9 cellular contexts compared by ENCODE assay signal in genomic region chr16:85321856-85322271, GRCh38.
A peak's percentile ranks its signal among the peaks of the same experiment; 100 is the strongest.
DNase-seq lines count a peak whose midpoint lies in the region; ATAC-seq and TF ChIP-seq lines count a peak whose summit lies in the region.
"Had no signal": no experiment of that assay in that cellular context is flagged by ENCODE, and none has a peak within 500 bp of the region (broad histone marks: within the 10 kb centered on the region; RNA-seq: fewer than 3 reads in every experiment).

No MANE protein-coding gene starts in this region.

- ATAC-seq in GM18505 (IDR thresholded peaks at IDR 0.05; ENCODE audit: unreplicated experiment) = no peak
- no peak for ATAC-seq in GM21528 (IDR thresholded peaks at IDR 0.05; ENCODE audit: low FRiP score, unreplicated experiment)
- no peak for ATAC-seq in GM21825 (IDR thresholded peaks at IDR 0.05; ENCODE audit: unreplicated experiment)
- ATAC-seq in HG02852 (IDR thresholded peaks at IDR 0.05; ENCODE audit: unreplicated experiment) = no peak

- no peaks in the 10 kb centered on the region for H3K27me3 ChIP-seq in hepatocyte

- TF ChIP-seq POLR2A in GM18505 (IDR thresholded peaks at IDR 0.05; ENCODE audit: borderline replicate concordance, extremely low read depth, insufficient read depth, insufficient read length) = no peak

- 50% methylated on average over 12 of the region's 12 CpGs for WGBS in hepatocyte (ENCODE audit: low lambda C conversion rate, missing lambda C conversion rate)

- peaks cover 9% of the 10 kb centered on the region for H3K79me2 ChIP-seq in hepatocyte

- H3K36me3 ChIP-seq in hepatocyte (replicated peaks; ENCODE audit: insufficient read depth, low read depth) = no peaks in the 10 kb centered on the region

- H3K36me3 Mint-ChIP-seq in brain = no peaks in the 10 kb centered on the region
- H3K36me3 Mint-ChIP-seq: naive B cell had no signal

- no peaks in the 10 kb centered on the region for H3K9me2 ChIP-seq in hepatocyte (replicated peaks; ENCODE audit: insufficient read depth)

- no peak overlapping the region for H2AFZ ChIP-seq in hepatocyte

- H4K20me1 ChIP-seq in hepatocyte (ENCODE audit: insufficient read depth, poor library complexity, severe bottlenecking) = no peaks in the 10 kb centered on the region

- H3K27ac Mint-ChIP-seq in brain = peak overlapping the region in 3 of 5 experiments; percentile 29 to 86 (median 80)
- H3K27ac Mint-ChIP-seq: naive B cell had no signal

- DNase-seq in GM04504 (ENCODE audit: low read depth) (peak; percentile 96), hepatocyte (ENCODE audit: low spot score) (no peak), skeletal muscle cell (ENCODE audit: low read depth) (peak; percentile 86)
- DNase-seq: naive B cell had no signal

- no peak overlapping the region for H3K4me3 ChIP-seq in hepatocyte
- H3K4me3 ChIP-seq in skeletal muscle cell (ENCODE audit: low read depth, low read length) = no peak overlapping the region

- no peaks in the 10 kb centered on the region for H3K27me3 Mint-ChIP-seq in brain

- no peaks in the 10 kb centered on the region for H3K9me3 ChIP-seq in hepatocyte (ENCODE audit: low read depth)

- peaks cover 30% of the 10 kb centered on the region for H3K4me1 ChIP-seq in hepatocyte (ENCODE audit: insufficient read depth)

- peak overlapping the region; percentile 64 for H3K27ac ChIP-seq in hepatocyte

- H3K4me3 Mint-ChIP-seq in brain = peak overlapping the region in 1 of 5 experiments; percentile 9
- H3K4me3 Mint-ChIP-seq: naive B cell had no signal

- H3K9me3 Mint-ChIP-seq in brain = peaks cover 0 to 6% (median 3%) of the 10 kb centered on the region in 5 experiments

- no peak for TF ChIP-seq CTCF in brain (conservative IDR thresholded peaks at IDR 0.05)
- no peak for TF ChIP-seq CTCF in hepatocyte (IDR thresholded peaks at IDR 0.05; ENCODE audit: poor library complexity)

- peaks cover 60% of the 10 kb centered on the region for H3K4me1 Mint-ChIP-seq in brain

- peak overlapping the region; percentile 65 for H3K4me2 ChIP-seq in hepatocyte
